Comparison of ENCODE assay signal across 21 cellular contexts in genomic region chr2:28375742-28376631, GRCh38. TPM values are rescaled to one million over a fixed set of nuclear protein-coding genes. Genes with fewer than 3 reads are reported as not detected.
DNase-seq lines count a peak whose midpoint lies in the region; ATAC-seq and TF ChIP-seq lines count a peak whose summit lies in the region.
"Had no signal": no experiment of that assay in that cellular context is flagged by ENCODE, and none has a peak within 500 bp of the region (broad histone marks: within the 10 kb centered on the region; RNA-seq: fewer than 3 reads in every experiment).

No MANE protein-coding gene starts in this region.

- no peaks in the 10 kb centered on the region for H3K36me3 Mint-ChIP-seq in activated naive CD8-positive, alpha-beta T cell treated with anti-CD3 and anti-CD28 coated beads, Interleukin-2, amount 10 ng/mL, durations not matched to agents 7 days and 5 days
- H3K36me3 Mint-ChIP-seq in activated naive CD8-positive, alpha-beta T cell treated with anti-CD3 and anti-CD28 coated beads for 36 hours = no peaks in the 10 kb centered on the region
- H3K36me3 Mint-ChIP-seq: CD8-positive, alpha-beta T cell had no signal

- intact Hi-C loops in colonic mucosa (cut with DNase I) = no loop called here

- no peak for TF ChIP-seq CTCF in colonic mucosa (IDR thresholded peaks at IDR 0.05)

- no peak overlapping the region for H3K4me3 ChIP-seq in colonic mucosa
- H3K4me3 ChIP-seq in mucosa of rectum (ENCODE audit: low read length in 2 of 2) = no peak overlapping the region
- no peak overlapping the region for H3K4me3 ChIP-seq in urinary bladder (ENCODE audit: low read depth, low read length)
- H3K4me3 ChIP-seq: GM12878, GM23338, PC-9 had no signal

- no peaks in the 10 kb centered on the region for H3K9me3 Mint-ChIP-seq in activated naive CD8-positive, alpha-beta T cell treated with anti-CD3 and anti-CD28 coated beads, Interleukin-2, amount 10 ng/mL, durations not matched to agents 7 days and 5 days
- H3K9me3 Mint-ChIP-seq in activated naive CD8-positive, alpha-beta T cell treated with anti-CD3 and anti-CD28 coated beads for 36 hours = no peaks in the 10 kb centered on the region
- H3K9me3 Mint-ChIP-seq: CD8-positive, alpha-beta T cell; GM23338 had no signal

- no peak overlapping the region for H3K4me3 Mint-ChIP-seq in activated naive CD8-positive, alpha-beta T cell treated with anti-CD3 and anti-CD28 coated beads, Interleukin-2, amount 10 ng/mL, durations not matched to agents 7 days and 5 days
- H3K4me3 Mint-ChIP-seq in activated naive CD8-positive, alpha-beta T cell treated with anti-CD3 and anti-CD28 coated beads for 36 hours = no peak overlapping the region
- H3K4me3 Mint-ChIP-seq: CD8-positive, alpha-beta T cell; GM23338 had no signal

- H3K27me3 Mint-ChIP-seq in activated naive CD8-positive, alpha-beta T cell treated with anti-CD3 and anti-CD28 coated beads, Interleukin-2, amount 10 ng/mL, durations not matched to agents 7 days and 5 days = peaks cover 10% of the 10 kb centered on the region
- no peaks in the 10 kb centered on the region for H3K27me3 Mint-ChIP-seq in activated naive CD8-positive, alpha-beta T cell treated with anti-CD3 and anti-CD28 coated beads for 36 hours

- DNase-seq in activated naive CD8-positive, alpha-beta T cell treated with anti-CD3 and anti-CD28 coated beads, Interleukin-2, amount 10 ng/mL, durations not matched to agents 7 days and 5 days = no peak
- DNase-seq in activated naive CD8-positive, alpha-beta T cell treated with anti-CD3 and anti-CD28 coated beads for 36 hours = no peak
- DNase-seq in colonic mucosa = peak; percentile 34
- DNase-seq in NCI-H345 treated with DMSO at 0.1 percent for 48 hours (lab: John Stamatoyannopoulos, UW; ENCODE audit: unreplicated experiment) = no peak
- DNase-seq: CD8-positive, alpha-beta T cell; GDM1; NCI-H1048; NCI-H1436 treated with DMSO at 0.1 percent for 48 hours; NCI-H2081; NCI-H510A treated with DMSO at 0.1 percent for 48 hours; NCI-H82; PC-9; SHP77 had no signal

- H3K27me3 ChIP-seq in colonic mucosa (no peaks in the 10 kb centered on the region), mucosa of rectum (ENCODE audit: control insufficient read depth in 2 of 2, insufficient read depth in 2 of 2, low read length in 2 of 2) (no peaks in the 10 kb centered on the region)

- H3K36me3 ChIP-seq in colonic mucosa (no peaks in the 10 kb centered on the region), mucosa of rectum (ENCODE audit: control insufficient read depth in 2 of 2, insufficient read depth in 2 of 2, low read length in 2 of 2) (no peaks in the 10 kb centered on the region), urinary bladder (ENCODE audit: insufficient read depth) (no peaks in the 10 kb centered on the region)

- POLR2A ChIA-PET in activated naive CD8-positive, alpha-beta T cell treated with anti-CD3 and anti-CD28 coated beads, Interleukin-2, amount 10 ng/mL, durations not matched to agents 7 days and 5 days (lab: Charles Lee) = interaction anchor here (0.6 to 1.0 kb wide), 3 partner anchors 15 to 125 kb away, joined by 3 to 4 read pairs (median 3); no protein-coding TSS in a partner anchor

- ATAC-seq in activated naive CD8-positive, alpha-beta T cell treated with anti-CD3 and anti-CD28 coated beads, Interleukin-2, amount 10 ng/mL, durations not matched to agents 7 days and 5 days (ENCODE audit: low read depth) = no peak
- ATAC-seq in HG03378 (IDR thresholded peaks at IDR 0.05; ENCODE audit: unreplicated experiment) (no peak), GM19467 (IDR thresholded peaks at IDR 0.05; ENCODE audit: unreplicated experiment) (no peak)
- ATAC-seq: CD8-positive, alpha-beta T cell; GM12878; GM23338 had no signal

- H3K9ac ChIP-seq in colonic mucosa (ENCODE audit: low read depth in 2 of 2, low read length in 2 of 2) = peak overlapping the region in 1 of 2 donors; percentile 69
- peak overlapping the region; percentile 63 to 89 for H3K9ac ChIP-seq in mucosa of rectum (ENCODE audit: low read depth in 1 of 2, low read length in 2 of 2)
- H3K9ac ChIP-seq: KMS-11 had no signal

- peak overlapping the region; percentile 89 for H3K27ac ChIP-seq in colonic mucosa
- peak overlapping the region; percentile 96 to 97 for H3K27ac ChIP-seq in mucosa of rectum (ENCODE audit: low read depth in 2 of 2, low read length in 2 of 2)
- peak overlapping the region; percentile 7 for H3K27ac ChIP-seq in urinary bladder (ENCODE audit: low read depth)
- H3K27ac ChIP-seq: 22Rv1, KMS-11, PC-9 had no signal

- peaks cover 15% of the 10 kb centered on the region for H3K4me1 ChIP-seq in colonic mucosa
- peaks cover 45 to 59% of the 10 kb centered on the region in 2 donors for H3K4me1 ChIP-seq in mucosa of rectum (ENCODE audit: control insufficient read depth in 2 of 2, insufficient read depth in 2 of 2, low read length in 2 of 2)
- H3K4me1 ChIP-seq in urinary bladder (ENCODE audit: insufficient read depth) = no peaks in the 10 kb centered on the region

- peak overlapping the region; percentile 16 for H3K27ac Mint-ChIP-seq in activated naive CD8-positive, alpha-beta T cell treated with anti-CD3 and anti-CD28 coated beads, Interleukin-2, amount 10 ng/mL, durations not matched to agents 7 days and 5 days
- H3K27ac Mint-ChIP-seq in activated naive CD8-positive, alpha-beta T cell treated with anti-CD3 and anti-CD28 coated beads for 36 hours = no peak overlapping the region
- H3K27ac Mint-ChIP-seq: CD8-positive, alpha-beta T cell; GM23338 had no signal

- WGBS in urinary bladder = 92% methylated on average over 8 of the region's 8 CpGs

- H3K9me3 ChIP-seq in colonic mucosa (no peaks in the 10 kb centered on the region), mucosa of rectum (ENCODE audit: control insufficient read depth in 2 of 2, low read length in 2 of 2) (no peaks in the 10 kb centered on the region)

- H3K4me1 Mint-ChIP-seq in activated naive CD8-positive, alpha-beta T cell treated with anti-CD3 and anti-CD28 coated beads, Interleukin-2, amount 10 ng/mL, durations not matched to agents 7 days and 5 days = peaks cover 31% of the 10 kb centered on the region
- peaks cover 11% of the 10 kb centered on the region for H3K4me1 Mint-ChIP-seq in activated naive CD8-positive, alpha-beta T cell treated with anti-CD3 and anti-CD28 coated beads for 36 hours
- H3K4me1 Mint-ChIP-seq: GM23338 had no signal

RNA-seq across cellular contexts. Expression of gene FOSL2, which starts 16.7 kb away (rescaled TPM):
- 10 to 100 TPM; 24.9 to 30.1 TPM for total RNA-seq in activated naive CD8-positive, alpha-beta T cell treated with anti-CD3 and anti-CD28 coated beads, Interleukin-2, amount 10 ng/mL, durations not matched to agents 7 days and 5 days
- total RNA-seq in activated naive CD8-positive, alpha-beta T cell treated with anti-CD3 and anti-CD28 coated beads for 36 hours = 10 to 100 TPM; 32.5 to 39.4 TPM
- total RNA-seq in colonic mucosa (100 to 1,000 TPM in 1 of 2 donors, 10 to 100 TPM in 1; 74.2 to 142 TPM), urinary bladder (40.9 TPM)
- 112 TPM for polyA plus RNA-seq in urinary bladder

Comparison
In these comparisons a context has a peak if more than half of its experiments do, and no peak if none do; other contexts are left out.
1. H3K27ac ChIP-seq: peak in every context shown above with its lines; median percentile 96 in mucosa of rectum; 89 in colonic mucosa; 7 in urinary bladder.